1 cellular context compared by ENCODE assay signal in genomic region chr1:219927298-219927955, GRCh38.
TF ChIP-seq lines count a peak whose summit lies in the region.

No MANE protein-coding gene starts in this region.

TF ChIP-seq in K562, 482 proteins besides CTCF, POLR2A, EP300 and RAD21 (continued from another document):
- TF ChIP-seq ZNF512 (tag; IDR thresholded peaks at IDR 0.05) (peak; percentile 90), ZNF143 (CRISPR knock-in tag; IDR thresholded peaks at IDR 0.05) (no peak), PHB2 (IDR thresholded peaks at IDR 0.05; ENCODE audit: low read depth) (0 out of 2 replicates have a peak, but pooled peaks have one; percentile 20), JUN (IDR thresholded peaks at IDR 0.05; ENCODE audit: borderline replicate concordance, low read depth, low read length) (no peak), JUN (CRISPR knock-in tag; IDR thresholded peaks at IDR 0.05; ENCODE audit: borderline replicate concordance) (0 out of 2 replicates have a peak, but pooled peaks have one; percentile 30), STAG1 (CRISPR knock-in tag; IDR thresholded peaks at IDR 0.05; ENCODE audit: borderline replicate concordance) (peak; percentile 7; the same call in 1 of the 2 replicates), MTA1 (IDR thresholded peaks at IDR 0.05; ENCODE audit: borderline replicate concordance) (no peak), IRF9 (tag; IDR thresholded peaks at IDR 0.05) (0 out of 2 replicates have a peak, but pooled peaks have one; percentile 18), GATAD2A (IDR thresholded peaks at IDR 0.05) (0 out of 2 replicates have a peak, but pooled peaks have one; percentile 6), FOXK2 (conservative IDR thresholded peaks at IDR 0.05 in 1 of 2, IDR thresholded peaks at IDR 0.05 in 1 of 2; ENCODE audit: low read depth in 2 of 2) (0 out of 4 replicates have a peak, but pooled peaks of 1 of the 2 experiments have one; percentile 11), GABPB1 (CRISPR knock-in tag; IDR thresholded peaks at IDR 0.05) (0 out of 2 replicates have a peak, but pooled peaks have one; percentile 0), ERF (CRISPR knock-in tag; IDR thresholded peaks at IDR 0.05) (no peak), RREB1 (CRISPR knock-in tag; IDR thresholded peaks at IDR 0.05) (0 out of 2 replicates have a peak, but pooled peaks have one; percentile 67)
